10 cellular contexts compared by ENCODE assay signal in the genomic region with DNA sequence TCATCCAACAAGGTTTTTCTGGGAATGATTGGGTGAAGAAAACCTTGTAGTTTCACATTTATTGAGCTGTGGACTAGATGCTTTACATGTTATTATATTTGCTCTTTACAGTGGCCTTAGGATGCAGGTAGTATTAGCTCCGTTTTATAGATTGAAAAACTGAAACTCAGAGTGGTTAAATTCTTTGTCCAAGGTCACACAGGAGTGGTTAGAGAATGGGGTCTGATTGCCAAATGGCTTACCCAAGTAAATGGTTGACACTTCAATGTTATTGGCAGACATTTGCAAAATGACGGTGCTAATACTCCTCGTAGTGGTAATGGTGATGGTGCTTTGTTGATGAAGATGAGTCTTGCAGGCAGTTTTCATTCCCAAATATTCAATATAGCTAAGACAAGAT. TPM values are rescaled to one million over a fixed set of nuclear protein-coding genes. Genes with fewer than 3 reads are reported as not detected.
A peak's percentile ranks its signal among the peaks of the same experiment; 100 is the strongest.
DNase-seq lines count a peak whose midpoint lies in the region; ATAC-seq and TF ChIP-seq lines count a peak whose summit lies in the region.
"Had no signal": no experiment of that assay in that cellular context is flagged by ENCODE, and none has a peak within 500 bp of the region (broad histone marks: within the 10 kb centered on the region; RNA-seq: fewer than 3 reads in every experiment).

No MANE protein-coding gene starts in this region.

- peaks cover 49% of the 10 kb centered on the region for H3K4me1 ChIP-seq in lower lobe of right lung
- peaks cover 19% of the 10 kb centered on the region for H3K4me1 ChIP-seq in testis

- H3K4me3 ChIP-seq in lower lobe of right lung (peak overlapping the region; percentile 95), testis (no peak overlapping the region)

- H3K9me3 ChIP-seq in lower lobe of right lung, result no peaks in the 10 kb centered on the region
- no peaks in the 10 kb centered on the region for H3K9me3 ChIP-seq in testis
- H3K9me3 ChIP-seq: stomach had no signal

- no peak for DNase-seq in stimulated activated naive CD8-positive, alpha-beta T cell treated with anti-CD3 and anti-CD28 coated beads, Interleukin-15, Interleukin-2, amounts not matched to agents 100 U/mL and 50 U/mL, for 24 hours
- no peak for DNase-seq in activated CD4-positive, alpha-beta memory T cell treated with anti-CD3 and anti-CD28 coated beads for 36 hours
- no peak for DNase-seq in lower lobe of right lung
- no peak for DNase-seq in stimulated activated CD4-positive, alpha-beta T cell treated with anti-CD3 and anti-CD28 coated beads, Interleukin-2, amount 100 ng/mL, for 24 hours
- DNase-seq in NCI-H2081 (lab: John Stamatoyannopoulos, UW), result no peak
- DNase-seq in testis, result no peak
- DNase-seq: stimulated activated CD4-positive, alpha-beta T cell treated with anti-CD3 and anti-CD28 coated beads, Interleukin-12 subunit alpha, Interleukin-12 subunit beta, amount 100 ng/mL, for 4 hours; stomach had no signal

- no peaks in the 10 kb centered on the region for H3K27me3 ChIP-seq in lower lobe of right lung (ENCODE audit: low read depth)
- H3K27me3 ChIP-seq in testis, result no peaks in the 10 kb centered on the region
- H3K27me3 ChIP-seq: stomach had no signal

- no peak for TF ChIP-seq POLR2A in testis (IDR thresholded peaks at IDR 0.05)

- CTCF ChIA-PET in activated CD4-positive, alpha-beta memory T cell treated with anti-CD3 and anti-CD28 coated beads for 36 hours (lab: Charles Lee), result interaction anchor here (1.0 to 3.8 kb wide), 8 partner anchors 9 to 656 kb away, joined by 3 to 22 read pairs (median 4); a partner anchor contains a TSS

- 77 to 81% methylated on average over 3 of the region's 3 CpGs for WGBS in testis, 2 donors

- peak overlapping the region; percentile 26 for H3K27ac Mint-ChIP-seq in stimulated activated naive CD8-positive, alpha-beta T cell treated with anti-CD3 and anti-CD28 coated beads, Interleukin-15, Interleukin-2, amounts not matched to agents 100 ng/mL and 50 ng/mL, for 24 hours
- peak overlapping the region; percentile 91 for H3K27ac Mint-ChIP-seq in activated CD4-positive, alpha-beta memory T cell treated with anti-CD3 and anti-CD28 coated beads for 36 hours

- POLR2A ChIA-PET in activated CD4-positive, alpha-beta memory T cell treated with anti-CD3 and anti-CD28 coated beads for 36 hours (lab: Charles Lee), result no interaction called here

- no peaks in the 10 kb centered on the region for H3K9me3 Mint-ChIP-seq in stimulated activated naive CD8-positive, alpha-beta T cell treated with anti-CD3 and anti-CD28 coated beads, Interleukin-15, Interleukin-2, amounts not matched to agents 100 ng/mL and 50 ng/mL, for 24 hours
- H3K9me3 Mint-ChIP-seq in activated CD4-positive, alpha-beta memory T cell treated with anti-CD3 and anti-CD28 coated beads for 36 hours, result no peaks in the 10 kb centered on the region

- intact Hi-C loops in activated CD4-positive, alpha-beta memory T cell treated with anti-CD3 and anti-CD28 coated beads for 36 hours (cut with micrococcal nuclease), result loop anchor here (5.0 kb wide), 2 partner anchors 526 to 609 kb away; a partner anchor contains a TSS
- intact Hi-C loops in lower lobe of right lung (cut with DNase I) (no loop called here), testis (cut with DNase I; ENCODE audit: low total_unique reads) (loop anchor here (10.0 kb wide), 1 partner anchor 47 kb away; a partner anchor contains a TSS)

- peaks cover 80% of the 10 kb centered on the region for H3K4me1 Mint-ChIP-seq in stimulated activated naive CD8-positive, alpha-beta T cell treated with anti-CD3 and anti-CD28 coated beads, Interleukin-15, Interleukin-2, amounts not matched to agents 100 ng/mL and 50 ng/mL, for 24 hours (ENCODE audit: low read depth)
- peaks cover 61% of the 10 kb centered on the region for H3K4me1 Mint-ChIP-seq in activated CD4-positive, alpha-beta memory T cell treated with anti-CD3 and anti-CD28 coated beads for 36 hours (ENCODE audit: low read depth)

- H3K36me3 ChIP-seq in lower lobe of right lung, result peaks cover 24% of the 10 kb centered on the region
- no peaks in the 10 kb centered on the region for H3K36me3 ChIP-seq in testis (ENCODE audit: low read depth, missing control alignments)

- peaks cover 55% of the 10 kb centered on the region for H3K36me3 Mint-ChIP-seq in stimulated activated naive CD8-positive, alpha-beta T cell treated with anti-CD3 and anti-CD28 coated beads, Interleukin-15, Interleukin-2, amounts not matched to agents 100 ng/mL and 50 ng/mL, for 24 hours (ENCODE audit: low read depth)
- H3K36me3 Mint-ChIP-seq in activated CD4-positive, alpha-beta memory T cell treated with anti-CD3 and anti-CD28 coated beads for 36 hours, result peaks cover 34% of the 10 kb centered on the region

- H3K4me3 Mint-ChIP-seq in stimulated activated naive CD8-positive, alpha-beta T cell treated with anti-CD3 and anti-CD28 coated beads, Interleukin-15, Interleukin-2, amounts not matched to agents 100 ng/mL and 50 ng/mL, for 24 hours, result peak overlapping the region; percentile 91
- H3K4me3 Mint-ChIP-seq in activated CD4-positive, alpha-beta memory T cell treated with anti-CD3 and anti-CD28 coated beads for 36 hours, result peak overlapping the region; percentile 25

- no peak for ATAC-seq in stimulated activated naive CD8-positive, alpha-beta T cell treated with anti-CD3 and anti-CD28 coated beads, Interleukin-15, Interleukin-2, amounts not matched to agents 100 U/mL and 50 U/mL, for 24 hours
- ATAC-seq in lower lobe of right lung (no peak), HG03457 (IDR thresholded peaks at IDR 0.05; ENCODE audit: unreplicated experiment) (no peak)

- H3K27me3 Mint-ChIP-seq in stimulated activated naive CD8-positive, alpha-beta T cell treated with anti-CD3 and anti-CD28 coated beads, Interleukin-15, Interleukin-2, amounts not matched to agents 100 ng/mL and 50 ng/mL, for 24 hours, result no peaks in the 10 kb centered on the region
- H3K27me3 Mint-ChIP-seq in activated CD4-positive, alpha-beta memory T cell treated with anti-CD3 and anti-CD28 coated beads for 36 hours, result no peaks in the 10 kb centered on the region

- H3K27ac ChIP-seq in lower lobe of right lung, result no peak overlapping the region
- no peak overlapping the region for H3K27ac ChIP-seq in testis

- no peak for TF ChIP-seq CTCF in lower lobe of right lung (IDR thresholded peaks at IDR 0.05)
- TF ChIP-seq CTCF in testis (IDR thresholded peaks at IDR 0.05), result no peak

RNA-seq across cellular contexts. Expression of a gene that starts 2.2 kb away (rescaled TPM):
- 10 to 100 TPM; 95.4 to 98.1 TPM for total RNA-seq in activated CD4-positive, alpha-beta memory T cell treated with anti-CD3 and anti-CD28 coated beads for 36 hours
- total RNA-seq in lower lobe of right lung, result 66.7 TPM
- 10 to 100 TPM; 81.5 to 89.8 TPM for total RNA-seq in testis
- polyA plus RNA-seq in testis (ENCODE audit: insufficient read depth, low read depth, low replicate concordance), result 53.1 TPM

RNA-seq across cellular contexts. Expression of a gene that starts 7.2 kb away (rescaled TPM):
- total RNA-seq in activated CD4-positive, alpha-beta memory T cell treated with anti-CD3 and anti-CD28 coated beads for 36 hours, result 10 to 100 TPM; 71.8 to 78.4 TPM
- total RNA-seq in lower lobe of right lung (44.7 TPM), testis (10 to 100 TPM; 70.3 to 91.0 TPM)
- polyA plus RNA-seq in testis (ENCODE audit: insufficient read depth, low read depth, low replicate concordance), result 40.9 TPM

RNA-seq across cellular contexts. Expression of a gene that starts 26.2 kb away (rescaled TPM):
- total RNA-seq in activated CD4-positive, alpha-beta memory T cell treated with anti-CD3 and anti-CD28 coated beads for 36 hours, result 100 to 1,000 TPM; 122 to 128 TPM
- total RNA-seq in lower lobe of right lung, result 42.2 TPM
- total RNA-seq in testis, result 10 to 100 TPM; 44.3 to 57.6 TPM
- polyA plus RNA-seq in testis (ENCODE audit: insufficient read depth, low read depth, low replicate concordance), result 95.1 TPM

RNA-seq across cellular contexts. Expression of a gene that starts 47.8 kb away (rescaled TPM):
- 100 to 1,000 TPM; 159 to 168 TPM for total RNA-seq in activated CD4-positive, alpha-beta memory T cell treated with anti-CD3 and anti-CD28 coated beads for 36 hours
- total RNA-seq in lower lobe of right lung (209 TPM), testis (100 to 1,000 TPM; 295 to 331 TPM)
- polyA plus RNA-seq in testis (ENCODE audit: insufficient read depth, low read depth, low replicate concordance), result 90.8 TPM

RNA-seq across cellular contexts. Expression of a gene that starts 51.5 kb away (rescaled TPM):
- 10 to 100 TPM in 1 of 2 experiments, 1 to 10 TPM in 1; 9.8 to 14.6 TPM for total RNA-seq in activated CD4-positive, alpha-beta memory T cell treated with anti-CD3 and anti-CD28 coated beads for 36 hours
- 30.8 TPM for total RNA-seq in lower lobe of right lung
- 10 to 100 TPM; 24.9 to 30.9 TPM for total RNA-seq in testis
- polyA plus RNA-seq in testis (ENCODE audit: insufficient read depth, low read depth, low replicate concordance), result 50.8 TPM
